ENCODE assay signal across 2 cellular contexts in the genomic region with DNA sequence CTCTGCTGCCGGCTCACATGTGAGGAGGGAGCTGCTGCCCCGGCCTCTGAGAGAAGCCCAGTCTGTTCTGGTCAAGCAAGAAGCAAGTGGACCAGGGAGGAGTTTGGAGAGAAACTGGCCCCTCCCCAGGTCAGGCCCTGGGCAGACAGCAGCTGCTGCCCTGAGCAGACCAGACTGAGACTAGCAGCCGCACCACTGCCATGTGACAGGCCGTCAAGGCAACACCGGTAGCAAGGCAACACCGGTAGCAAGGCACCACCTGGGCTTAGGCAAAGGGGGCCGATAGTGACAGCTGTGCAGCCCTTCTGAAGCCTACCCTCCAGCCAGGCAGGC.
TF ChIP-seq lines count a peak whose summit lies in the region.

No MANE protein-coding gene starts in this region.

TF ChIP-seq in SK-N-SH, 30 proteins besides CTCF, POLR2A, EP300 and RAD21:
- TF ChIP-seq EZH2phosphoT487 (IDR thresholded peaks at IDR 0.05; ENCODE audit: borderline replicate concordance, low read depth) (no peak), FOSL2 (IDR thresholded peaks at IDR 0.05; ENCODE audit: borderline replicate concordance, low read depth) (no peak), JUND (IDR thresholded peaks at IDR 0.05) (no peak), RCOR1 (IDR thresholded peaks at IDR 0.05; ENCODE audit: low read length) (no peak), ELF1 (IDR thresholded peaks at IDR 0.05) (no peak), USF2 (IDR thresholded peaks at IDR 0.05; ENCODE audit: borderline replicate concordance, low read depth, low read length) (no peak)
- TF ChIP-seq, protein P1, sequence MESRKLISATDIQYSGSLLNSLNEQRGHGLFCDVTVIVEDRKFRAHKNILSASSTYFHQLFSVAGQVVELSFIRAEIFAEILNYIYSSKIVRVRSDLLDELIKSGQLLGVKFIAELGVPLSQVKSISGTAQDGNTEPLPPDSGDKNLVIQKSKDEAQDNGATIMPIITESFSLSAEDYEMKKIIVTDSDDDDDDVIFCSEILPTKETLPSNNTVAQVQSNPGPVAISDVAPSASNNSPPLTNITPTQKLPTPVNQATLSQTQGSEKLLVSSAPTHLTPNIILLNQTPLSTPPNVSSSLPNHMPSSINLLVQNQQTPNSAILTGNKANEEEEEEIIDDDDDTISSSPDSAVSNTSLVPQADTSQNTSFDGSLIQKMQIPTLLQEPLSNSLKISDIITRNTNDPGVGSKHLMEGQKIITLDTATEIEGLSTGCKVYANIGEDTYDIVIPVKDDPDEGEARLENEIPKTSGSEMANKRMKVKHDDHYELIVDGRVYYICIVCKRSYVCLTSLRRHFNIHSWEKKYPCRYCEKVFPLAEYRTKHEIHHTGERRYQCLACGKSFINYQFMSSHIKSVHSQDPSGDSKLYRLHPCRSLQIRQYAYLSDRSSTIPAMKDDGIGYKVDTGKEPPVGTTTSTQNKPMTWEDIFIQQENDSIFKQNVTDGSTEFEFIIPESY (IDR thresholded peaks at IDR 0.05; ENCODE audit: borderline replicate concordance, low read depth): no peak

TF ChIP-seq in SK-N-SH treated with all-trans-retinoic acid at 6 μM for 48 hours, 23 proteins besides CTCF, POLR2A, EP300 and RAD21:
- TF ChIP-seq SNAI2 (CRISPR knock-in tag; IDR thresholded peaks at IDR 0.05) (no peak), ZNF8 (CRISPR knock-in tag; IDR thresholded peaks at IDR 0.05) (no peak), ESRRG (CRISPR knock-in tag; IDR thresholded peaks at IDR 0.05) (no peak), ZNF70 (CRISPR knock-in tag; IDR thresholded peaks at IDR 0.05) (no peak), TCF4 (CRISPR knock-in tag; IDR thresholded peaks at IDR 0.05; ENCODE audit: borderline replicate concordance) (no peak), TSHZ2 (CRISPR knock-in tag; IDR thresholded peaks at IDR 0.05) (no peak), PPARA (CRISPR knock-in tag; IDR thresholded peaks at IDR 0.05; ENCODE audit: borderline replicate concordance) (no peak), PATZ1 (CRISPR knock-in tag; IDR thresholded peaks at IDR 0.05; ENCODE audit: borderline replicate concordance) (no peak), BACH2 (CRISPR knock-in tag; IDR thresholded peaks at IDR 0.05; ENCODE audit: borderline replicate concordance) (no peak), OSR1 (CRISPR knock-in tag; IDR thresholded peaks at IDR 0.05) (no peak), RARB (CRISPR knock-in tag; IDR thresholded peaks at IDR 0.05) (no peak)
- TF ChIP-seq, protein P2, sequence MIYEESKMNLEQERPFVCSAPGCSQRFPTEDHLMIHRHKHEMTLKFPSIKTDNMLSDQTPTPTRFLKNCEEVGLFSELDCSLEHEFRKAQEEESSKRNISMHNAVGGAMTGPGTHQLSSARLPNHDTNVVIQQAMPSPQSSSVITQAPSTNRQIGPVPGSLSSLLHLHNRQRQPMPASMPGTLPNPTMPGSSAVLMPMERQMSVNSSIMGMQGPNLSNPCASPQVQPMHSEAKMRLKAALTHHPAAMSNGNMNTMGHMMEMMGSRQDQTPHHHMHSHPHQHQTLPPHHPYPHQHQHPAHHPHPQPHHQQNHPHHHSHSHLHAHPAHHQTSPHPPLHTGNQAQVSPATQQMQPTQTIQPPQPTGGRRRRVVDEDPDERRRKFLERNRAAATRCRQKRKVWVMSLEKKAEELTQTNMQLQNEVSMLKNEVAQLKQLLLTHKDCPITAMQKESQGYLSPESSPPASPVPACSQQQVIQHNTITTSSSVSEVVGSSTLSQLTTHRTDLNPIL (CRISPR knock-in tag; IDR thresholded peaks at IDR 0.05; ENCODE audit: low read depth): no peak
- TF ChIP-seq, protein P3, sequence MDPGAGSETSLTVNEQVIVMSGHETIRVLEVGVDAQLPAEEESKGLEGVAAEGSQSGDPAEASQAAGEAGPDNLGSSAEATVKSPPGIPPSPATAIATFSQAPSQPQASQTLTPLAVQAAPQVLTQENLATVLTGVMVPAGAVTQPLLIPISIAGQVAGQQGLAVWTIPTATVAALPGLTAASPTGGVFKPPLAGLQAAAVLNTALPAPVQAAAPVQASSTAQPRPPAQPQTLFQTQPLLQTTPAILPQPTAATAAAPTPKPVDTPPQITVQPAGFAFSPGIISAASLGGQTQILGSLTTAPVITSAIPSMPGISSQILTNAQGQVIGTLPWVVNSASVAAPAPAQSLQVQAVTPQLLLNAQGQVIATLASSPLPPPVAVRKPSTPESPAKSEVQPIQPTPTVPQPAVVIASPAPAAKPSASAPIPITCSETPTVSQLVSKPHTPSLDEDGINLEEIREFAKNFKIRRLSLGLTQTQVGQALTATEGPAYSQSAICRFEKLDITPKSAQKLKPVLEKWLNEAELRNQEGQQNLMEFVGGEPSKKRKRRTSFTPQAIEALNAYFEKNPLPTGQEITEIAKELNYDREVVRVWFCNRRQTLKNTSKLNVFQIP (CRISPR knock-in tag; IDR thresholded peaks at IDR 0.05; ENCODE audit: borderline replicate concordance, low read depth): no peak
